Comparison of ENCODE assay signal across 13 cellular contexts in the genomic region with DNA sequence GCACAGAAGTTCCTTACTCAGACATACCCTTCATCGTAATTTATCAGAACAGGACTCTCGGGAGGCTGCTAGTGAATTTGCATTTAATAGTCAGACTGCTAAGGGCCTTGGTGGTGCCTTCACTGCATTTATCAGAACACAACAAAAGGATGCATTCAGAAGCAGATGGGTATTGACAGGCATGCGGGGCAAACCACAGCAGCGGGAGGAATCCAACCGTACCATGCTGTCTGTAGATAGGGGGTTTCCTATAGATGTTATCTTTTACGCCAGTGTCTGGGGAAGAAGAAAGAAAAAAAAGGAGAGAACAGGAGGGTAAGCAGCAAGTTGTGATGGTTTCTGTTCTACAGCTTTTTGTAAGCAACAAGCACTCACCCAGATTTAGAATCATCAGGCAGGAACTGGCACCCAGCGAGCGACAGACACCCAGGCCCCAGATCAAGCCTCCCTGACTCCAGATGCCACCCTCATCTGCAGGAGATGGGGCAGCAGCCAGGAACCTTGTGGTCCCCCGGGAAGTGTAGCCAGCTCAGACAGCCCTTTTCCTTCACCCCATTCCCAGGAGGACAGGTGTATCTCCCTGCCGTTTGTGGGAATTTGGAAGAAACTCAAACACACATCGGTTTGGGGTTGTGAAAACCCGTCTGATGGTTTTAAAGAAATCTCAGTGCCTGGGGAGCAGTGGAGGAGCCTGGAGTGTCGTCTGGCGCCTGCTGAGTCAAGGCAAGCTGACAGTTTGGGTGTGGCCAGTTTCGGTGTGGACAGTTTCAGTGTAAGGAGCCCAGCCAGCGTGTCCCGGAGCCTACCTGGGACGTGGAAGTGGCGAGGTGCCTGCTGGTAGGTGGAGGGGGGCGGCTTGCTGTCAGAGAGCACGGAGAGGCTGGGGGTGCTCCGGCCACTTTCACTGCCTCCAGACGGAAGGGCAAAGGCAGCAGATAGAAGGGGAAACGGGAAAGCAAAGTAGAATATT.
DNase-seq lines count a peak whose midpoint lies in the region; TF ChIP-seq lines count a peak whose summit lies in the region.
"Had no signal": no experiment of that assay in that cellular context is flagged by ENCODE, and none has a peak within 500 bp of the region (broad histone marks: within the 10 kb centered on the region; RNA-seq: fewer than 3 reads in every experiment).

No MANE protein-coding gene starts in this region.

- TF ChIP-seq CTCF in Calu3 (IDR thresholded peaks at IDR 0.05; ENCODE audit: unreplicated experiment) (no peak), esophagus squamous epithelium (IDR thresholded peaks at IDR 0.05) (no peak)

- intact Hi-C loops in Calu3 (cut with micrococcal nuclease; ENCODE audit: unreplicated experiment): no loop called here
- intact Hi-C loops in esophagus squamous epithelium (cut with DNase I): no loop called here

- no peaks in the 10 kb centered on the region for H3K36me3 Mint-ChIP-seq in Calu3 (ENCODE audit: insufficient read depth, unreplicated experiment)

- CTCF ChIA-PET in Calu3 (lab: Charles Lee): interaction anchor here (0.5 kb wide), 1 partner anchor 75 kb away, joined by 5 read pairs; no protein-coding TSS in a partner anchor

- peak overlapping the region in 3 of 4 donors; percentile 62 to 73 (median 73) for H3K27ac ChIP-seq in esophagus squamous epithelium
- H3K27ac ChIP-seq: adrenal gland, C4-2B had no signal

- peaks cover 24% of the 10 kb centered on the region for H3K27me3 Mint-ChIP-seq in Calu3 (ENCODE audit: unreplicated experiment)

- no peaks in the 10 kb centered on the region for H3K27me3 ChIP-seq in esophagus squamous epithelium
- H3K27me3 ChIP-seq: adrenal gland had no signal

- H3K4me1 Mint-ChIP-seq in Calu3 (ENCODE audit: low read depth, unreplicated experiment): peaks cover 14% of the 10 kb centered on the region

- peak overlapping the region; percentile 62 for H3K4me3 Mint-ChIP-seq in Calu3 (ENCODE audit: low read depth, unreplicated experiment)
- H3K4me3 Mint-ChIP-seq: H9 had no signal

- peak overlapping the region in 1 of 4 donors; percentile 22 for H3K4me3 ChIP-seq in esophagus squamous epithelium
- H3K4me3 ChIP-seq: adrenal gland had no signal

- H3K9me3 ChIP-seq in esophagus squamous epithelium: no peaks in the 10 kb centered on the region
- H3K9me3 ChIP-seq: adrenal gland had no signal

- H3K27ac Mint-ChIP-seq in Calu3 (ENCODE audit: unreplicated experiment): peak overlapping the region; percentile 23

- no TSS peak for BruUV-seq in Calu3 (replicated peaks; lab: Mats Ljungman, UMichigan)

- DNase-seq in Calu3 (peak; percentile 31), NOMO-1 treated with dmso at 0.1 percent for 144 hours (lab: John Stamatoyannopoulos, UW; ENCODE audit: unreplicated experiment) (peak; percentile 19), esophagus squamous epithelium (lab: John Stamatoyannopoulos, UW) (peak; percentile 10), nucleus accumbens (lab: John Stamatoyannopoulos, UW) (peak in 32 of 56 donors; percentile 11 to 71 (median 38)), A172 (ENCODE audit: low spot score) (no peak), NCI-H2227 treated with DMSO at 0.1 percent for 48 hours (lab: John Stamatoyannopoulos, UW) (no peak), GDM1 (lab: John Stamatoyannopoulos, UW) (no peak), SW480 (ENCODE audit: low spot score) (no peak)
- DNase-seq: adrenal gland; effector memory CD4-positive, alpha-beta T cell; H9; NCI-H2029 treated with DMSO at 0.1 percent for 48 hours had no signal

- TF ChIP-seq POLR2A in esophagus squamous epithelium (IDR thresholded peaks at IDR 0.05): peak in 2 of 4 donors; percentile 8 to 17

- no peaks in the 10 kb centered on the region for H3K36me3 ChIP-seq in esophagus squamous epithelium
- H3K36me3 ChIP-seq: adrenal gland had no signal

- 66 to 71% methylated on average over 11 to 15 of the region's 24 CpGs for WGBS in esophagus squamous epithelium, 2 donors

- no peaks in the 10 kb centered on the region for H3K9me3 Mint-ChIP-seq in Calu3 (ENCODE audit: low read depth, unreplicated experiment)
- H3K9me3 Mint-ChIP-seq: H9 had no signal

- H3K4me1 ChIP-seq in esophagus squamous epithelium: peaks cover 0 to 13% (median 5%) of the 10 kb centered on the region in 3 donors
- H3K4me1 ChIP-seq: adrenal gland had no signal

Comparison
In these comparisons a context has a peak if more than half of its experiments do, and no peak if none do; other contexts are left out.
1. DNase-seq: peak in Calu3 (single experiment), NOMO-1 treated with dmso at 0.1 percent for 144 hours (single experiment), esophagus squamous epithelium (single experiment) and nucleus accumbens (32 of 56); none in A172 (single experiment), NCI-H2227 treated with DMSO at 0.1 percent for 48 hours (single experiment), GDM1 (single experiment) and SW480 (single experiment).